Comparison of ENCODE assay signal across 15 cellular contexts in genomic region chr9:69468380-69468779, GRCh38.
DNase-seq lines count a peak whose midpoint lies in the region; ATAC-seq lines count a peak whose summit lies in the region.
"Had no signal": no experiment of that assay in that cellular context is flagged by ENCODE, and none has a peak within 500 bp of the region (broad histone marks: within the 10 kb centered on the region; RNA-seq: fewer than 3 reads in every experiment).

No MANE protein-coding gene starts in this region.

- DNase-seq in islet precursor cell, result peak; percentile 4
- peak; percentile 12 for DNase-seq in putamen (ENCODE audit: low spot score)
- DNase-seq in stimulated activated CD4-positive, alpha-beta T cell treated with anti-CD3 and anti-CD28 coated beads, Interleukin-15, amount 100 ng/mL, for 24 hours, result no peak
- no peak for DNase-seq in Ammon's horn (ENCODE audit: low spot score)
- DNase-seq: ACHN; Calu3; CD8-positive, alpha-beta T cell; DMS79 treated with DMSO at 0.1 percent for 48 hours; GF-D8; H9 had no signal

- H3K9ac ChIP-seq in BLaER1, result peak overlapping the region; percentile 79
- H3K9ac ChIP-seq in BLaER1 treated with 17β-estradiol and CSF1 and Interleukin-3, amounts not matched to agents 10 nM and 100 nM, result peak overlapping the region in 5 of 11 experiments; percentile 6 to 70 (median 64); a peak in 6 of 22 replicates

- peak overlapping the region; percentile 81 for H3K4me2 ChIP-seq in BLaER1
- peak overlapping the region in 10 of 11 experiments; percentile 9 to 92 (median 74); a peak in 18 of 22 replicates for H3K4me2 ChIP-seq in BLaER1 treated with 17β-estradiol and CSF1 and Interleukin-3, amounts not matched to agents 10 nM and 100 nM

- H3K27ac ChIP-seq in BLaER1, result peak overlapping the region; percentile 94
- peak overlapping the region in 8 of 11 experiments; percentile 47 to 77 (median 66); a peak in 15 of 22 replicates for H3K27ac ChIP-seq in BLaER1 treated with 17β-estradiol and CSF1 and Interleukin-3, amounts not matched to agents 10 nM and 100 nM
- H3K27ac ChIP-seq: HL-60 had no signal

- no peaks in the 10 kb centered on the region for H3K27me3 ChIP-seq in BLaER1
- no peaks in the 10 kb centered on the region for H3K27me3 ChIP-seq in BLaER1 treated with 17β-estradiol and CSF1 and Interleukin-3, amounts not matched to agents 10 nM and 100 nM

- H3K36me3 ChIP-seq in BLaER1, result peaks cover 77% of the 10 kb centered on the region
- peaks cover 0 to 82% (median 24%) of the 10 kb centered on the region in 11 experiments; a peak in 14 of 22 replicates for H3K36me3 ChIP-seq in BLaER1 treated with 17β-estradiol and CSF1 and Interleukin-3, amounts not matched to agents 10 nM and 100 nM

- no peak overlapping the region for H3K4me3 ChIP-seq in BLaER1
- H3K4me3 ChIP-seq in BLaER1 treated with 17β-estradiol and CSF1 and Interleukin-3, amounts not matched to agents 10 nM and 100 nM, result peak overlapping the region in 2 of 10 experiments; percentile 21 to 37; a peak in 2 of 20 replicates
- H3K4me3 ChIP-seq: K562 had no signal

- H3K4me1 ChIP-seq in BLaER1, result peaks cover 96% of the 10 kb centered on the region
- peaks cover 14 to 100% (median 97%) of the 10 kb centered on the region in 10 experiments; a peak in 19 of 20 replicates for H3K4me1 ChIP-seq in BLaER1 treated with 17β-estradiol and CSF1 and Interleukin-3, amounts not matched to agents 10 nM and 100 nM

- no peak for ATAC-seq in HG02610 (IDR thresholded peaks at IDR 0.05; ENCODE audit: unreplicated experiment)
- ATAC-seq: CD8-positive, alpha-beta T cell; K562 had no signal

- no peaks in the 10 kb centered on the region for H4K20me1 ChIP-seq in BLaER1
- H4K20me1 ChIP-seq in BLaER1 treated with 17β-estradiol and CSF1 and Interleukin-3, amounts not matched to agents 10 nM and 100 nM, result no peaks in the 10 kb centered on the region

- no peaks in the 10 kb centered on the region for H3K9me3 ChIP-seq in BLaER1
- no peaks in the 10 kb centered on the region; a peak in 1 of 22 replicates for H3K9me3 ChIP-seq in BLaER1 treated with 17β-estradiol and CSF1 and Interleukin-3, amounts not matched to agents 10 nM and 100 nM (replicated peaks in 1 of 11)

Comparison
In these comparisons a context has a peak if more than half of its experiments do, and no peak if none do; other contexts are left out.
1. DNase-seq: peak in islet precursor cell (single experiment) and putamen (single experiment); none in stimulated activated CD4-positive, alpha-beta T cell treated with anti-CD3 and anti-CD28 coated beads, Interleukin-15, amount 100 ng/mL, for 24 hours (single experiment) and Ammon's horn (single experiment).